1 cellular context compared by ENCODE assay signal in the genomic region with DNA sequence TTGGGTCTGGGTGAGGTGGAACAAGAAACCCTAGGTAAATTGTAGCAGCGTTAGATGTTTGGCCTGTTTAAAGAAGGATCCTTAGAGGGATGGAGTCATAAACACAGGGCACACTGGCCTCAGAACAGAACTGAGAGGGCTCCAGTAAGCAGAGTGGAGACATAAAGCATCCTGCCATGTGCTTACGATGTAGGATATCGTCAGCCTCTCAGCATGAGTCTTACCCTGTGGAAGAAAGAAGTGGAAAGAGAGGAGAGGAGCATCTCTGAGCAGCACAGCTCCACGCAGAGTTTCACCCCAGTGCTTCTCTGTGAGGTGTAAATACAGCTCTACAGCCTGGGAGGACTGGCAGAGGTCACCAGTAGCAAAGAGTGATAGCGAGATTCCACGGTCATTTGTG.
TF ChIP-seq lines count a peak whose summit lies in the region.

No MANE protein-coding gene starts in this region.

TF ChIP-seq in IMR-90, 13 proteins besides CTCF, POLR2A, EP300 and RAD21:
- TF ChIP-seq SMC3 (IDR thresholded peaks at IDR 0.05; ENCODE audit: low read depth, low read length) (no peak), MAZ (IDR thresholded peaks at IDR 0.05; ENCODE audit: borderline replicate concordance, low read depth, low read length) (no peak), NFE2L2 (IDR thresholded peaks at IDR 0.05; ENCODE audit: low read depth, low read length) (no peak), MAFK (IDR thresholded peaks at IDR 0.05; ENCODE audit: low read depth, low read length) (no peak), MXI1 (IDR thresholded peaks at IDR 0.05; ENCODE audit: borderline replicate concordance, low read depth, low read length) (no peak), FOS (IDR thresholded peaks at IDR 0.05; ENCODE audit: low read depth, low read length) (no peak), RCOR1 (IDR thresholded peaks at IDR 0.05; ENCODE audit: insufficient replicate concordance, low read length) (no peak)
